In genomic region chr6:79684821-79685220, GRCh38 we compare ENCODE assay signal across 17 cellular contexts. TPM values are rescaled to one million over a fixed set of nuclear protein-coding genes. Genes with fewer than 3 reads are reported as not detected.
DNase-seq lines count a peak whose midpoint lies in the region; FAIRE-seq and TF ChIP-seq lines count a peak whose summit lies in the region.
"Had no signal": no experiment of that assay in that cellular context is flagged by ENCODE, and none has a peak within 500 bp of the region (broad histone marks: within the 10 kb centered on the region; RNA-seq: fewer than 3 reads in every experiment).

No MANE protein-coding gene starts in this region.

- H3K27me3 Mint-ChIP-seq in astrocyte (ENCODE audit: low read depth, unreplicated experiment): no peaks in the 10 kb centered on the region
- H3K27me3 Mint-ChIP-seq: T-cell had no signal

- no peaks in the 10 kb centered on the region for H4K20me1 ChIP-seq in astrocyte (ENCODE audit: insufficient read depth, low read length)

- no peak for TF ChIP-seq CTCF in A673 (conservative IDR thresholded peaks at IDR 0.05; ENCODE audit: low read depth, low read length)
- TF ChIP-seq CTCF in astrocyte (IDR thresholded peaks at IDR 0.05; ENCODE audit: insufficient read depth, low read depth, low read length): no peak

- intact Hi-C loops in A673 (cut with micrococcal nuclease; ENCODE audit: unreplicated experiment): no loop called here

- no peak overlapping the region for H3K4me3 Mint-ChIP-seq in astrocyte (ENCODE audit: unreplicated experiment)
- H3K4me3 Mint-ChIP-seq: T-cell had no signal

- H3K27ac ChIP-seq in A673 (ENCODE audit: low read depth, low read length, poor library complexity, severe bottlenecking): no peak overlapping the region
- H3K27ac ChIP-seq in astrocyte (ENCODE audit: low read depth, low read length): no peak overlapping the region
- H3K27ac ChIP-seq in substantia nigra (ENCODE audit: low read depth, low read length, poor library complexity, severe bottlenecking): no peak overlapping the region
- H3K27ac ChIP-seq: 22Rv1 had no signal

- no peaks in the 10 kb centered on the region for H3K79me2 ChIP-seq in astrocyte (ENCODE audit: insufficient read depth, low read length)

- DNase-seq in DMS79 treated with DMSO at 0.1 percent for 48 hours (lab: John Stamatoyannopoulos, UW) (peak; percentile 23), DMS79 (lab: John Stamatoyannopoulos, UW) (no peak), A673 (ENCODE audit: low spot score) (peak; percentile 29), astrocyte (ENCODE audit: low read depth) (peak; percentile 9), kidney glomerular epithelial cell (lab: John Stamatoyannopoulos, UW) (peak; percentile 38), NAMALWA (ENCODE audit: low spot score) (no peak), substantia nigra (lab: John Stamatoyannopoulos, UW) (no peak)
- no peak for DNase-seq in activated CD8-positive, alpha-beta memory T cell treated with anti-CD3 and anti-CD28 coated beads, Interleukin-2, amount 50 U/mL, for 48 hours
- DNase-seq: C1 segment of cervical spinal cord, HCEC 1CT, IMR-90, NCI-H1436 treated with DMSO at 0.1 percent for 48 hours, NCI-H526, PC-3, T-cell had no signal

- H3K9me3 ChIP-seq in A673 (ENCODE audit: low read depth, low read length, poor library complexity, severe bottlenecking): no peaks in the 10 kb centered on the region
- no peaks in the 10 kb centered on the region for H3K9me3 ChIP-seq in astrocyte (ENCODE audit: insufficient read depth, low read depth, low read length)

- H2AFZ ChIP-seq in astrocyte (ENCODE audit: low read depth, low read length): no peak overlapping the region

- no TSS peak for BruUV-seq in A673 (replicated peaks; lab: Mats Ljungman, UMichigan)

- no peak overlapping the region for H3K4me2 ChIP-seq in astrocyte (ENCODE audit: low read length)

- no peak overlapping the region for H3K27ac Mint-ChIP-seq in astrocyte (ENCODE audit: unreplicated experiment)
- H3K27ac Mint-ChIP-seq: T-cell had no signal

- H3K36me3 ChIP-seq in A673 (ENCODE audit: insufficient read depth, low read length, poor library complexity, severe bottlenecking) (no peaks in the 10 kb centered on the region), astrocyte (ENCODE audit: insufficient read depth, low read length) (no peaks in the 10 kb centered on the region)

- H3K4me3 ChIP-seq in A673 (ENCODE audit: low read depth, low read length, poor library complexity, severe bottlenecking) (no peak overlapping the region), astrocyte (ENCODE audit: insufficient read depth, low read depth, low read length) (no peak overlapping the region)

- peaks cover 13% of the 10 kb centered on the region for H3K4me1 ChIP-seq in A673 (ENCODE audit: insufficient read depth, low read length, poor library complexity, severe bottlenecking)
- no peaks in the 10 kb centered on the region for H3K4me1 ChIP-seq in astrocyte (ENCODE audit: insufficient read depth, low read length)

- H3K9me3 Mint-ChIP-seq in astrocyte (ENCODE audit: unreplicated experiment): no peaks in the 10 kb centered on the region
- H3K9me3 Mint-ChIP-seq: T-cell had no signal

- POLR2A ChIA-PET in A673 (lab: Charles Lee; ENCODE audit: low non-redundant PET): no interaction called here

- H3K4me1 Mint-ChIP-seq in astrocyte (ENCODE audit: low read depth, unreplicated experiment): peaks cover 10% of the 10 kb centered on the region

- H3K27me3 ChIP-seq in A673 (replicated peaks; ENCODE audit: insufficient read depth, low read depth, low read length, poor library complexity): no peaks in the 10 kb centered on the region
- no peaks in the 10 kb centered on the region for H3K27me3 ChIP-seq in astrocyte (ENCODE audit: insufficient read depth, low read length)

- H3K9ac ChIP-seq in astrocyte (ENCODE audit: low read length): no peak overlapping the region

- no peaks in the 10 kb centered on the region for H3K36me3 Mint-ChIP-seq in astrocyte (ENCODE audit: low read depth, unreplicated experiment)
- H3K36me3 Mint-ChIP-seq: T-cell had no signal

- FAIRE-seq in astrocyte (lab: Jason Lieb, UNC): no peak
- FAIRE-seq: GM18507 had no signal

- CTCF ChIA-PET in A673 (lab: Charles Lee): no interaction called here

RNA-seq across cellular contexts. Expression of gene SH3BGRL2, which starts 53.7 kb away (rescaled TPM):
- total RNA-seq in A673 (2021) (12.0 and 13.5 TPM in 2 replicates), astrocyte (14.1 and 15.9 TPM in 2 replicates)

Comparison
In these comparisons a context has a peak if more than half of its experiments do, and no peak if none do; other contexts are left out.
1. DNase-seq: peak in DMS79 treated with DMSO at 0.1 percent for 48 hours (single experiment), A673 (single experiment), astrocyte (single experiment) and kidney glomerular epithelial cell (single experiment); none in DMS79 (single experiment), NAMALWA (single experiment), activated CD8-positive, alpha-beta memory T cell treated with anti-CD3 and anti-CD28 coated beads, Interleukin-2, amount 50 U/mL, for 48 hours (single experiment) and substantia nigra (0 of 49).